16 cellular contexts compared by ENCODE assay signal in the genomic region with DNA sequence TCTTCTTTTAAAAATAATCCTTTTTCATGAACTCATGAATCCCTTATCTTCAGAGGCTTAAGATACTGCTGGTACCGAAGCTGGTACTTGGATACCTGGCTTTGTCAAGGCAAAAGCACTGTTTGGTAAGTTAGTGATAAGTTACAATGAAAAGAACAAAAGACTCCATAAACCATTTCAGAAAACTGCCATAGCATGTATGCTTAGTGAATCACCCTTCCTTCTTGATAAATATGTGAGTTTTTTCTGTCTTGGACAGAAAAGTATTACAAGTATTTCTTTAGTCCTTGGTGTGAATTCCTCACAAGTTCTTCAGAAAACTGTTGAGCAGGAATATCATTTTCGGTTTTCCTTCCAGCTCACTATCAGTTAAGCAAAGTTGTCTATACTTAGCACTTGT. TPM values are rescaled to one million over a fixed set of nuclear protein-coding genes. Genes with fewer than 3 reads are reported as not detected.
DNase-seq lines count a peak whose midpoint lies in the region; ATAC-seq and TF ChIP-seq lines count a peak whose summit lies in the region.
"Had no signal": no experiment of that assay in that cellular context is flagged by ENCODE, and none has a peak within 500 bp of the region (broad histone marks: within the 10 kb centered on the region; RNA-seq: fewer than 3 reads in every experiment).

No MANE protein-coding gene starts in this region.

- DNase-seq in EL (peak; percentile 65), fibroblast of peridontal ligament (ENCODE audit: extremely low read depth) (peak; percentile 66), progenitor cell of endocrine pancreas (ENCODE audit: low spot score, unreplicated experiment) (no peak), GM19238 (ENCODE audit: insufficient read length, low spot score) (no peak), NCI-H82 treated with DMSO at 0.1 percent for 48 hours (lab: John Stamatoyannopoulos, UW; ENCODE audit: unreplicated experiment) (no peak), Kasumi-1 (lab: John Stamatoyannopoulos, UW) (no peak)
- DNase-seq in activated CD8-positive, alpha-beta T cell treated with anti-CD3 and anti-CD28 coated beads, Interleukin-2, amount 10 ng/mL, durations not matched to agents 7 days and 5 days: no peak
- DNase-seq: activated CD8-positive, alpha-beta T cell treated with anti-CD3 and anti-CD28 coated beads for 36 hours; gastrocnemius medialis; KG1; NCI-H1417 treated with DMSO at 0.1 percent for 48 hours; stimulated activated CD4-positive, alpha-beta T cell treated with anti-CD3 and anti-CD28 coated beads, Interleukin-4, amount 100 ng/mL, for 4 hours had no signal

- peak; percentile 58 for ATAC-seq in SK-N-SH treated with all-trans-retinoic acid at 6 μM for 48 hours
- no peak for ATAC-seq in activated CD8-positive, alpha-beta T cell treated with anti-CD3 and anti-CD28 coated beads, Interleukin-2, amount 10 ng/mL, durations not matched to agents 7 days and 5 days
- ATAC-seq: activated CD8-positive, alpha-beta T cell treated with anti-CD3 and anti-CD28 coated beads for 36 hours; activated T-helper 17 cell treated with anti-CD3 and anti-CD28 coated beads, Interleukin-2, amount 50 U/mL, for 72 hours; gastrocnemius medialis; sciatic nerve had no signal

- peaks cover 40% of the 10 kb centered on the region for H3K4me1 Mint-ChIP-seq in progenitor cell of endocrine pancreas (ENCODE audit: low read depth)
- no peaks in the 10 kb centered on the region for H3K4me1 Mint-ChIP-seq in activated CD8-positive, alpha-beta T cell treated with anti-CD3 and anti-CD28 coated beads, Interleukin-2, amount 10 ng/mL, durations not matched to agents 7 days and 5 days (ENCODE audit: low read depth)
- H3K4me1 Mint-ChIP-seq: activated T-helper 17 cell treated with anti-CD3 and anti-CD28 coated beads, Interleukin-2, amount 50 U/mL, for 72 hours had no signal

- CTCF ChIA-PET in activated CD8-positive, alpha-beta T cell treated with anti-CD3 and anti-CD28 coated beads, Interleukin-2, amount 10 ng/mL, durations not matched to agents 7 days and 5 days (lab: Charles Lee): no interaction called here

- peaks cover 24% of the 10 kb centered on the region for H3K36me3 Mint-ChIP-seq in progenitor cell of endocrine pancreas (ENCODE audit: insufficient read depth)
- H3K36me3 Mint-ChIP-seq in activated CD8-positive, alpha-beta T cell treated with anti-CD3 and anti-CD28 coated beads, Interleukin-2, amount 10 ng/mL, durations not matched to agents 7 days and 5 days (ENCODE audit: low read depth): peaks cover 15% of the 10 kb centered on the region

- H3K27ac Mint-ChIP-seq in progenitor cell of endocrine pancreas: peak overlapping the region; percentile 93
- H3K27ac Mint-ChIP-seq in activated CD8-positive, alpha-beta T cell treated with anti-CD3 and anti-CD28 coated beads, Interleukin-2, amount 10 ng/mL, durations not matched to agents 7 days and 5 days: no peak overlapping the region
- H3K27ac Mint-ChIP-seq: activated CD8-positive, alpha-beta T cell treated with anti-CD3 and anti-CD28 coated beads for 36 hours; activated T-helper 17 cell treated with anti-CD3 and anti-CD28 coated beads, Interleukin-2, amount 50 U/mL, for 72 hours; type B pancreatic cell had no signal

- H3K4me3 Mint-ChIP-seq in progenitor cell of endocrine pancreas (ENCODE audit: low read depth): peak overlapping the region; percentile 29
- no peak overlapping the region for H3K4me3 Mint-ChIP-seq in activated CD8-positive, alpha-beta T cell treated with anti-CD3 and anti-CD28 coated beads, Interleukin-2, amount 10 ng/mL, durations not matched to agents 7 days and 5 days
- H3K4me3 Mint-ChIP-seq: activated CD8-positive, alpha-beta T cell treated with anti-CD3 and anti-CD28 coated beads for 36 hours; activated T-helper 17 cell treated with anti-CD3 and anti-CD28 coated beads, Interleukin-2, amount 50 U/mL, for 72 hours; type B pancreatic cell had no signal

- POLR2A ChIA-PET in activated CD8-positive, alpha-beta T cell treated with anti-CD3 and anti-CD28 coated beads, Interleukin-2, amount 10 ng/mL, durations not matched to agents 7 days and 5 days (lab: Charles Lee): no interaction called here

- no peaks in the 10 kb centered on the region for H3K27me3 Mint-ChIP-seq in progenitor cell of endocrine pancreas
- H3K27me3 Mint-ChIP-seq in activated CD8-positive, alpha-beta T cell treated with anti-CD3 and anti-CD28 coated beads, Interleukin-2, amount 10 ng/mL, durations not matched to agents 7 days and 5 days (ENCODE audit: low read depth): no peaks in the 10 kb centered on the region
- H3K27me3 Mint-ChIP-seq: activated CD8-positive, alpha-beta T cell treated with anti-CD3 and anti-CD28 coated beads for 36 hours; activated T-helper 17 cell treated with anti-CD3 and anti-CD28 coated beads, Interleukin-2, amount 50 U/mL, for 72 hours; type B pancreatic cell had no signal

- no peaks in the 10 kb centered on the region for H3K9me3 Mint-ChIP-seq in progenitor cell of endocrine pancreas (ENCODE audit: low read depth)
- no peaks in the 10 kb centered on the region for H3K9me3 Mint-ChIP-seq in activated CD8-positive, alpha-beta T cell treated with anti-CD3 and anti-CD28 coated beads, Interleukin-2, amount 10 ng/mL, durations not matched to agents 7 days and 5 days (ENCODE audit: insufficient read depth)
- H3K9me3 Mint-ChIP-seq: activated CD8-positive, alpha-beta T cell treated with anti-CD3 and anti-CD28 coated beads for 36 hours; activated T-helper 17 cell treated with anti-CD3 and anti-CD28 coated beads, Interleukin-2, amount 50 U/mL, for 72 hours; type B pancreatic cell had no signal

- TF ChIP-seq CTCF in progenitor cell of endocrine pancreas (IDR thresholded peaks at IDR 0.05; ENCODE audit: unreplicated experiment): no peak

TF ChIP-seq in SK-N-SH treated with all-trans-retinoic acid at 6 μM for 48 hours, 23 proteins besides CTCF, POLR2A, EP300 and RAD21:
- no peak for TF ChIP-seq ARNTL (CRISPR knock-in tag; IDR thresholded peaks at IDR 0.05; ENCODE audit: borderline replicate concordance, low read depth)
- no peak for TF ChIP-seq CSDC2 (CRISPR knock-in tag; IDR thresholded peaks at IDR 0.05)
- no peak for TF ChIP-seq SNAI2 (CRISPR knock-in tag; IDR thresholded peaks at IDR 0.05)
- no peak for TF ChIP-seq ESRRG (CRISPR knock-in tag; IDR thresholded peaks at IDR 0.05)
- no peak for TF ChIP-seq BACH2 (CRISPR knock-in tag; IDR thresholded peaks at IDR 0.05; ENCODE audit: borderline replicate concordance)
- no peak for TF ChIP-seq OSR1 (CRISPR knock-in tag; IDR thresholded peaks at IDR 0.05)
- TF ChIP-seq ZC3H10 (CRISPR knock-in tag; IDR thresholded peaks at IDR 0.05): no peak
- TF ChIP-seq, protein P1, sequence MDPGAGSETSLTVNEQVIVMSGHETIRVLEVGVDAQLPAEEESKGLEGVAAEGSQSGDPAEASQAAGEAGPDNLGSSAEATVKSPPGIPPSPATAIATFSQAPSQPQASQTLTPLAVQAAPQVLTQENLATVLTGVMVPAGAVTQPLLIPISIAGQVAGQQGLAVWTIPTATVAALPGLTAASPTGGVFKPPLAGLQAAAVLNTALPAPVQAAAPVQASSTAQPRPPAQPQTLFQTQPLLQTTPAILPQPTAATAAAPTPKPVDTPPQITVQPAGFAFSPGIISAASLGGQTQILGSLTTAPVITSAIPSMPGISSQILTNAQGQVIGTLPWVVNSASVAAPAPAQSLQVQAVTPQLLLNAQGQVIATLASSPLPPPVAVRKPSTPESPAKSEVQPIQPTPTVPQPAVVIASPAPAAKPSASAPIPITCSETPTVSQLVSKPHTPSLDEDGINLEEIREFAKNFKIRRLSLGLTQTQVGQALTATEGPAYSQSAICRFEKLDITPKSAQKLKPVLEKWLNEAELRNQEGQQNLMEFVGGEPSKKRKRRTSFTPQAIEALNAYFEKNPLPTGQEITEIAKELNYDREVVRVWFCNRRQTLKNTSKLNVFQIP (CRISPR knock-in tag; IDR thresholded peaks at IDR 0.05; ENCODE audit: borderline replicate concordance, low read depth): no peak
- no peak for TF ChIP-seq ZNF70 (CRISPR knock-in tag; IDR thresholded peaks at IDR 0.05)
- no peak for TF ChIP-seq GLIS3 (CRISPR knock-in tag; IDR thresholded peaks at IDR 0.05)
- TF ChIP-seq ZNF8 (CRISPR knock-in tag; IDR thresholded peaks at IDR 0.05): no peak
- TF ChIP-seq TOX (CRISPR knock-in tag; IDR thresholded peaks at IDR 0.05; ENCODE audit: borderline replicate concordance): no peak
- TF ChIP-seq ZNF565 (CRISPR knock-in tag; conservative IDR thresholded peaks at IDR 0.05; ENCODE audit: low read depth): no peak
- TF ChIP-seq ZFP30 (CRISPR knock-in tag; IDR thresholded peaks at IDR 0.05): no peak
- TF ChIP-seq ZFP3 (CRISPR knock-in tag; IDR thresholded peaks at IDR 0.05): no peak
- TF ChIP-seq, protein P2, sequence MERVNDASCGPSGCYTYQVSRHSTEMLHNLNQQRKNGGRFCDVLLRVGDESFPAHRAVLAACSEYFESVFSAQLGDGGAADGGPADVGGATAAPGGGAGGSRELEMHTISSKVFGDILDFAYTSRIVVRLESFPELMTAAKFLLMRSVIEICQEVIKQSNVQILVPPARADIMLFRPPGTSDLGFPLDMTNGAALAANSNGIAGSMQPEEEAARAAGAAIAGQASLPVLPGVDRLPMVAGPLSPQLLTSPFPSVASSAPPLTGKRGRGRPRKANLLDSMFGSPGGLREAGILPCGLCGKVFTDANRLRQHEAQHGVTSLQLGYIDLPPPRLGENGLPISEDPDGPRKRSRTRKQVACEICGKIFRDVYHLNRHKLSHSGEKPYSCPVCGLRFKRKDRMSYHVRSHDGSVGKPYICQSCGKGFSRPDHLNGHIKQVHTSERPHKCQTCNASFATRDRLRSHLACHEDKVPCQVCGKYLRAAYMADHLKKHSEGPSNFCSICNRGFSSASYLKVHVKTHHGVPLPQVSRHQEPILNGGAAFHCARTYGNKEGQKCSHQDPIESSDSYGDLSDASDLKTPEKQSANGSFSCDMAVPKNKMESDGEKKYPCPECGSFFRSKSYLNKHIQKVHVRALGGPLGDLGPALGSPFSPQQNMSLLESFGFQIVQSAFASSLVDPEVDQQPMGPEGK (CRISPR knock-in tag; IDR thresholded peaks at IDR 0.05; ENCODE audit: borderline replicate concordance): no peak
- no peak for TF ChIP-seq PPARA (CRISPR knock-in tag; IDR thresholded peaks at IDR 0.05; ENCODE audit: borderline replicate concordance)

RNA-seq across cellular contexts. Expression of a gene that starts 25.6 kb away (rescaled TPM):
- total RNA-seq in progenitor cell of endocrine pancreas: 43.3 and 44.3 TPM in 2 replicates
- total RNA-seq in activated CD8-positive, alpha-beta T cell treated with anti-CD3 and anti-CD28 coated beads, Interleukin-2, amount 10 ng/mL, durations not matched to agents 7 days and 5 days: 10 to 100 TPM; 12.9 to 15.0 TPM

RNA-seq across cellular contexts. Expression of a gene that starts 35.5 kb away (rescaled TPM):
- total RNA-seq in progenitor cell of endocrine pancreas: 22.5 and 26.0 TPM in 2 replicates
- total RNA-seq in activated CD8-positive, alpha-beta T cell treated with anti-CD3 and anti-CD28 coated beads, Interleukin-2, amount 10 ng/mL, durations not matched to agents 7 days and 5 days: 10 to 100 TPM; 21.1 to 21.9 TPM

Comparison
In these comparisons a context has a peak if more than half of its experiments do, and no peak if none do; other contexts are left out.
1. DNase-seq: peak in EL (single experiment) and fibroblast of peridontal ligament (single experiment); none in progenitor cell of endocrine pancreas (single experiment), GM19238 (single experiment), NCI-H82 treated with DMSO at 0.1 percent for 48 hours (single experiment), Kasumi-1 (0 of 2) and activated CD8-positive, alpha-beta T cell treated with anti-CD3 and anti-CD28 coated beads, Interleukin-2, amount 10 ng/mL, durations not matched to agents 7 days and 5 days (single experiment).